ENCODE assay signal across 8 cellular contexts in the genomic region with DNA sequence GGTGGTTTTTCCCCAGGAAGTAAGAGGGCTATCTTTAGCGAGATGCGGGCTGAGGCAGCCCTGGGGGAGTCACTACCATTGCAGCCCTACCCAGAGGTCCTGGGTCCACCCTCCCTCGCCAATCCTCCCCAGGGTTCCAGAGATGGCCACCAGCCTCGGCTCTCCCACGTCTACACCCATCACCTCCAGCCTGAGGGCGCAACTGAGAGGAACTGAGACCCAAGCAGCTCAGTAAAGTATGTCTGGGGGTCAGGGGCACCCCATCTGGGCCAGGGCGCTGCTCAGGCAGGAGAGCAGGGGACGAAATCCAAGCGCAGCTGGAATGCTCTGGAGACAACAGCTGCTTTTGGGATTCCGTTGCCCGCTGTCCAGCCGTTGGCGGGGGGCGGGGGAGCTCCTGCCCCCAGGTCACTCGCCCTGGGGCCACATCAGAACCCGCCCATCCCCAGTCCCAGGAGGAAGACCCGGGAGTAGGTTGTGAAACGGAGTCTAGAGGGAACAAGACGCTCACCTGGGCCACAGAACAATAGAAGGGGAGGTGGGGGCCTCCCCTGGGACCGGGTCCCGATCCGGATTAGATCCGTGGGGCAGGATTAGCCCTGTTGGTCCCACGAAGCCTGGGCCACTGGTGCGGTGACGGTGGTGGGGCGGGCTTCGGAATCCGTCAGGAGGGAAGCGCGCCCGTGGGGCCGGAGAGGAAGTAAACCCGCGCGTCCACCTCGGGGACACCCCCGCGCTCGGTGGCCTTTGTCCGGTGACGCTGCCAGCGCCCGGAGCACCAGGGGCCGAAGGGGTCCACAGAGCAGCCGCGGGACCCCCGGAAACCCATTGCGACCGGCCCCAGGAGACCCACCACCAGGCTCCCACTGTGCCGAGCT. TPM values are rescaled to one million over a fixed set of nuclear protein-coding genes. Genes with fewer than 3 reads are reported as not detected.
DNase-seq lines count a peak whose midpoint lies in the region; ATAC-seq, FAIRE-seq and TF ChIP-seq lines count a peak whose summit lies in the region.

No MANE protein-coding gene starts in this region.

- intact Hi-C loops in kidney (cut with DNase I): no loop called here

- H3K27ac ChIP-seq in kidney (ENCODE audit: low read depth in 2 of 2, low read length in 2 of 2): peak overlapping the region; percentile 98 to 99

- H3K36me3 ChIP-seq in GM06990 (ENCODE audit: control insufficient read depth, insufficient read depth, low read length) (peaks cover 27% of the 10 kb centered on the region), kidney (ENCODE audit: control insufficient read depth in 1 of 2, insufficient read depth in 2 of 2, low read length in 2 of 2) (peaks cover 23 to 26% of the 10 kb centered on the region in 2 donors)

- H3K9me3 ChIP-seq in kidney (ENCODE audit: control insufficient read depth in 1 of 2, low read length in 2 of 2): no peaks in the 10 kb centered on the region

- H3K4me3 Mint-ChIP-seq in brain: peak overlapping the region; percentile 94 to 98 (median 97)

- H3K4me1 ChIP-seq in kidney (ENCODE audit: control insufficient read depth in 1 of 2, insufficient read depth in 1 of 2, low read depth in 1 of 2, low read length in 2 of 2): peaks cover 7 to 33% of the 10 kb centered on the region in 2 donors

- peak; percentile 68 for DNase-seq in GM06990 (ENCODE audit: extremely low read depth, insufficient read length)
- peak; percentile 54 for DNase-seq in NOMO-1 treated with dmso at 0.1 percent for 144 hours (lab: John Stamatoyannopoulos, UW; ENCODE audit: unreplicated experiment)
- peak; percentile 90 for DNase-seq in kidney
- peak; percentile 10 for DNase-seq in stimulated activated naive CD4-positive, alpha-beta T cell treated with Interleukin-2 at 50 U/mL for 16 hours (lab: John Stamatoyannopoulos, UW)
- DNase-seq in SHP77 (lab: John Stamatoyannopoulos, UW): no peak
- DNase-seq in NCI-H2081 treated with DMSO at 0.1 percent for 48 hours (lab: John Stamatoyannopoulos, UW): no peak

- H3K4me3 ChIP-seq in GM06990 (replicated peaks; ENCODE audit: low read depth, low read length) (peak overlapping the region; percentile 95), kidney (ENCODE audit: low read length in 2 of 2) (peak overlapping the region; percentile 77 to 97)

- ATAC-seq in GM21619 (IDR thresholded peaks at IDR 0.05; ENCODE audit: unreplicated experiment): peak; percentile 3

- peaks cover 31% of the 10 kb centered on the region for H3K36me3 Mint-ChIP-seq in brain

- TF ChIP-seq CTCF in GM06990 (IDR thresholded peaks at IDR 0.05; ENCODE audit: insufficient read depth, low read length, poor library complexity, severe bottlenecking) (no peak), brain (conservative IDR thresholded peaks at IDR 0.05) (no peak), kidney (IDR thresholded peaks at IDR 0.05; ENCODE audit: borderline replicate concordance, extremely low read depth, insufficient read depth) (no peak)

- H3K27me3 Mint-ChIP-seq in brain: peaks cover 7% of the 10 kb centered on the region

- no peaks in the 10 kb centered on the region for H3K27me3 ChIP-seq in GM06990 (replicated peaks; ENCODE audit: control insufficient read depth, insufficient read depth, low read length)

- no peaks in the 10 kb centered on the region for H3K9me3 Mint-ChIP-seq in brain

- H3K4me1 Mint-ChIP-seq in brain: peaks cover 51% of the 10 kb centered on the region

- no peak for FAIRE-seq in kidney (lab: Jason Lieb, UNC)

- H3K27ac Mint-ChIP-seq in brain: peak overlapping the region; percentile 76 to 99 (median 87)

- peak overlapping the region; percentile 95 to 100 for H3K9ac ChIP-seq in kidney (ENCODE audit: low read length in 2 of 2)

RNA-seq across cellular contexts. Expression of a gene that starts 1.3 kb away (rescaled TPM):
- 165 TPM for polyA plus RNA-seq in brain (ENCODE audit: insufficient read depth, low read depth, low replicate concordance)
- total RNA-seq in kidney: 106 TPM
- 190 TPM for polyA plus RNA-seq in kidney (ENCODE audit: insufficient read depth, low read depth, low replicate concordance)

RNA-seq across cellular contexts. Expression of a gene that starts 2.2 kb away (rescaled TPM):
- 28.8 TPM for polyA plus RNA-seq in brain (ENCODE audit: insufficient read depth, low read depth, low replicate concordance)
- total RNA-seq in kidney: 46.8 TPM
- polyA plus RNA-seq in kidney (ENCODE audit: insufficient read depth, low read depth, low replicate concordance): 41.6 TPM

RNA-seq across cellular contexts. Expression of a gene that starts 8.6 kb away (rescaled TPM):
- polyA plus RNA-seq in brain (ENCODE audit: insufficient read depth, low read depth, low replicate concordance) (130 TPM), kidney (ENCODE audit: insufficient read depth, low read depth, low replicate concordance) (99.9 TPM)
- total RNA-seq in kidney: 132 TPM

RNA-seq across cellular contexts. Expression of a gene that starts 13.4 kb away (rescaled TPM):
- polyA plus RNA-seq in brain (ENCODE audit: insufficient read depth, low read depth, low replicate concordance) (109 TPM), kidney (ENCODE audit: insufficient read depth, low read depth, low replicate concordance) (105 TPM)
- total RNA-seq in kidney: 158 TPM

RNA-seq across cellular contexts. Expression of a gene that starts 30.5 kb away (rescaled TPM):
- polyA plus RNA-seq in brain (ENCODE audit: insufficient read depth, low read depth, low replicate concordance): 64.8 TPM
- total RNA-seq in kidney: 63.7 TPM
- 72.6 TPM for polyA plus RNA-seq in kidney (ENCODE audit: insufficient read depth, low read depth, low replicate concordance)

Comparison
In these comparisons a context has a peak if more than half of its experiments do, and no peak if none do; other contexts are left out.
1. DNase-seq: peak in GM06990 (single experiment), NOMO-1 treated with dmso at 0.1 percent for 144 hours (single experiment), kidney (single experiment) and stimulated activated naive CD4-positive, alpha-beta T cell treated with Interleukin-2 at 50 U/mL for 16 hours (single experiment); none in SHP77 (0 of 2) and NCI-H2081 treated with DMSO at 0.1 percent for 48 hours (single experiment).